In the genomic region with DNA sequence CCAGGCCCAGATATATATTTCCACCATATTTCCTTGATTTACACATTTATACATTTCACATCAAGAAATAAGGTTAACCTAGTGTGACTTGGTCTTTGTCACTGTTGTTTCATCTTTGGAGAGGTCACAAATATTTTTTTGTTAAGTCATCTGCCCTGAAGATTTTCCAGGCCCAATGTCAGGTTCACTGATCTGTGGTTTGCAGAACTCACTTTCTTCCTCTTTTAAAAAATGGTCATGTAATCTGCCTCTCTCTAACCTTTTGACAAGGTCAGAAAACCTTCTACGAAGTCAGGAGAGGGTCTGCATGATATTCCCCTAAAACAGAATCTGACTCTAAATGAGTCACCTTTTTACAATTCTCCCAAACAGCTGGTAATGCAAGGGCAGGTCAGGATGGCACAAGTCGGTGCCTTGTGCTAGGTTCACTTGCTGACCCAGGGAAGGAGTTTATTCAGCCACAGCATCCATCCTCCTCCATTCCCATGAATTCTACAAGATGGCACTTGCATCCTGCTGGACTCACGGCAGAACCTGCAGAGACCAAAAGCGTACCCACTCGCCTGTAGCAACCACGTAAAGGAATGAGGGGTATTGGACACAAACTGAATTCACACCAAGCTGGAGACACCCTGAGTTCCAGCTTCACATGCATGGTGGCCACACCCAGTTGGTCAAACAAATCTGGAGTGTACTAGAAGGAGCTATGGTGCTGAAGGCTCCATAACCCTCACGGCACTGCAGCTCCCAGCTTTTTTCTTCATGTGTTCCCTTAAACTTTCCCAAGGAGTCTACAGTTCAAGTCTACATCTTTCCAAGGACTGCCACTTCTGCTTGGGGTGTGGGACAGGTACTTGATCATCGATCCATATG, we compare ENCODE assay signal across 1 cellular context.
TF ChIP-seq lines count a peak whose summit lies in the region.

No MANE protein-coding gene starts in this region.

TF ChIP-seq in IMR-90, 13 proteins besides CTCF, POLR2A, EP300 and RAD21:
- TF ChIP-seq MAZ (IDR thresholded peaks at IDR 0.05; ENCODE audit: borderline replicate concordance, low read depth, low read length) (no peak), NFE2L2 (IDR thresholded peaks at IDR 0.05; ENCODE audit: low read depth, low read length) (no peak), RCOR1 (IDR thresholded peaks at IDR 0.05; ENCODE audit: insufficient replicate concordance, low read length) (no peak), FOS (IDR thresholded peaks at IDR 0.05; ENCODE audit: low read depth, low read length) (no peak), RFX5 (IDR thresholded peaks at IDR 0.05; ENCODE audit: low read depth, low read length) (no peak), MXI1 (IDR thresholded peaks at IDR 0.05; ENCODE audit: borderline replicate concordance, low read depth, low read length) (no peak), CHD1 (IDR thresholded peaks at IDR 0.05; ENCODE audit: low read depth, low read length) (no peak), MAFK (IDR thresholded peaks at IDR 0.05; ENCODE audit: low read depth, low read length) (no peak), CEBPB (IDR thresholded peaks at IDR 0.05; ENCODE audit: low read depth, low read length) (no peak), BHLHE40 (IDR thresholded peaks at IDR 0.05; ENCODE audit: low read depth, low read length) (no peak), SMC3 (IDR thresholded peaks at IDR 0.05; ENCODE audit: low read depth, low read length) (no peak)
- TF ChIP-seq, protein P1, sequence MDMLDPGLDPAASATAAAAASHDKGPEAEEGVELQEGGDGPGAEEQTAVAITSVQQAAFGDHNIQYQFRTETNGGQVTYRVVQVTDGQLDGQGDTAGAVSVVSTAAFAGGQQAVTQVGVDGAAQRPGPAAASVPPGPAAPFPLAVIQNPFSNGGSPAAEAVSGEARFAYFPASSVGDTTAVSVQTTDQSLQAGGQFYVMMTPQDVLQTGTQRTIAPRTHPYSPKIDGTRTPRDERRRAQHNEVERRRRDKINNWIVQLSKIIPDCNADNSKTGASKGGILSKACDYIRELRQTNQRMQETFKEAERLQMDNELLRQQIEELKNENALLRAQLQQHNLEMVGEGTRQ (IDR thresholded peaks at IDR 0.05; ENCODE audit: low read depth, low read length), result no peak
- TF ChIP-seq, protein P2, sequence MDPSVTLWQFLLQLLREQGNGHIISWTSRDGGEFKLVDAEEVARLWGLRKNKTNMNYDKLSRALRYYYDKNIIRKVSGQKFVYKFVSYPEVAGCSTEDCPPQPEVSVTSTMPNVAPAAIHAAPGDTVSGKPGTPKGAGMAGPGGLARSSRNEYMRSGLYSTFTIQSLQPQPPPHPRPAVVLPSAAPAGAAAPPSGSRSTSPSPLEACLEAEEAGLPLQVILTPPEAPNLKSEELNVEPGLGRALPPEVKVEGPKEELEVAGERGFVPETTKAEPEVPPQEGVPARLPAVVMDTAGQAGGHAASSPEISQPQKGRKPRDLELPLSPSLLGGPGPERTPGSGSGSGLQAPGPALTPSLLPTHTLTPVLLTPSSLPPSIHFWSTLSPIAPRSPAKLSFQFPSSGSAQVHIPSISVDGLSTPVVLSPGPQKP (IDR thresholded peaks at IDR 0.05; ENCODE audit: borderline replicate concordance, low read depth, low read length), result no peak
TF ChIP-seq in IMR-90: peak in this region for 0.
